In the genomic region with DNA sequence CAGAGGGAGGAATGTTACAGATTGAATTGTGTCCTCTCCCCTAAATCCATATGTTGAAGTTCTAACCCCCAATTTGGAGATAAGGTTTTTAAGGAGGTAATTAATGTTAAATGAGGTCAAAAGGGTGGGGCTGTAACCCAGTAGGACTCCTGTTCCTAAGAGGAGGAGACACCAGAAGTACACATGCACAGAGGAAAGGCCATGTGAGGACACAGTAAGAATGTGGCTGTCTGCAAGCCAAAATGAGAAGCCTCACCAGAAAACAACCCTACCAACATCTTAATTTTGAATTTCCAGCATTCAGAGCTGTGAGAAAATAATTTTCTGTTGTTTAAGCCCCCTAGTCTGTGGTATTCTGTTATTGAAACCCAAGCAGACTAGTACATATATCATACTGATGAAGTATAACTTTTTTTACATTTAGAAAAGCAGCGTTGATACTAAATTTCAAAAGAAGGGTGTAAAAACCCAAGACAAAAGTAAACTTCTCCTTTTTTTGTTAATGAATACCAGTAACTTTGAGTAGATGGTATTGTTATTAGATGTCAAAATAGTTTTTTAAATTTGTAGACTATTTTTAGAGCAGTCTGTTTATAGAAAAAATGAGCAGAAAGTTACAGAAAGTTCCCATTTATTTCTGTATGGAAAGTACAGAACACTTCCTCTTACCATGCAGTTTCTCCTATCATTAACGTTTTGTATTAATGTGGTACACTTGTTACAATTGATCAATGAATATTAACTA, we compare ENCODE assay signal across 11 cellular contexts.
"Had no signal": no experiment of that assay in that cellular context is flagged by ENCODE, and none has a peak within 500 bp of the region (broad histone marks: within the 10 kb centered on the region; RNA-seq: fewer than 3 reads in every experiment).

No MANE protein-coding gene starts in this region.

- H3K27me3 ChIP-seq: tibial artery, uterus had no signal

- H3K4me3 ChIP-seq: lung, tibial artery, uterus had no signal

- H3K36me3 ChIP-seq: tibial artery, uterus had no signal

- H3K9me3 ChIP-seq: tibial artery, uterus had no signal

- H3K27ac ChIP-seq: tibial artery, uterus had no signal

- H3K4me1 ChIP-seq: uterus had no signal

- DNase-seq: activated effector memory CD4-positive, alpha-beta T cell treated with Interleukin-2 at 50 U/mL for 16 hours; amygdala; erythroblast; hippocampal formation; midbrain; naive B cell; retina; small intestine; tibial artery; uterus had no signal
